ENCODE assay signal across 1 cellular context in the genomic region with DNA sequence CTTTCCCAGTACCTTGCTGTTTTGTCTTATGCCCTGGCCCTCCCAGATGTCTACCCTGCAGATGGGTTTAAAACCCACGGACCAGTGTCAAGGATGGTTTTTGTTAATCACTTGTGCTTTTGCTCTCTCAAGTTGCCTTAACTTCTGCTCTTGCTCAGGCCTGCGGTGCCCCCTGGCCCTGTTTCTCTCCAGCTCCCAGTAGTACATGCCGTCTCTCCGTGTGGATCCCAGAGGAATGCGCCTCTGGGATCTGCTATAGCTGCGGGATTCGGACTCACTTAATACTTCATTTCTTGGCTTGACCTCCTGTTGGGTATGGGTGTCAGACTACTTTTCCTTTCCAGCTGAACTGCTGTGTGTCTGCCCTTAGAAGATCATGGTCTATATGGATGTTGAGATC.
TF ChIP-seq lines count a peak whose summit lies in the region.

No MANE protein-coding gene starts in this region.

TF ChIP-seq in HCT116, 20 proteins besides CTCF, POLR2A, EP300 and RAD21 (continued from another document):
- TF ChIP-seq YY1 (IDR thresholded peaks at IDR 0.05; ENCODE audit: extremely low read depth, insufficient replicate concordance, low read depth, low read length), result no peak
- TF ChIP-seq, protein P1, sequence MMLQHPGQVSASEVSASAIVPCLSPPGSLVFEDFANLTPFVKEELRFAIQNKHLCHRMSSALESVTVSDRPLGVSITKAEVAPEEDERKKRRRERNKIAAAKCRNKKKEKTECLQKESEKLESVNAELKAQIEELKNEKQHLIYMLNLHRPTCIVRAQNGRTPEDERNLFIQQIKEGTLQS (IDR thresholded peaks at IDR 0.05), result no peak
- TF ChIP-seq MAX (IDR thresholded peaks at IDR 0.05), result no peak
- TF ChIP-seq EGR1 (IDR thresholded peaks at IDR 0.05; ENCODE audit: low read depth), result no peak
- TF ChIP-seq CEBPB (IDR thresholded peaks at IDR 0.05; ENCODE audit: low read depth), result no peak
- TF ChIP-seq CBX3 (IDR thresholded peaks at IDR 0.05; ENCODE audit: low read depth), result no peak
- no peak for TF ChIP-seq SP1 (IDR thresholded peaks at IDR 0.05; ENCODE audit: low read depth)
- no peak for TF ChIP-seq FOSL1 (IDR thresholded peaks at IDR 0.05; ENCODE audit: low read depth)
- no peak for TF ChIP-seq SIN3A (IDR thresholded peaks at IDR 0.05; ENCODE audit: low read depth)
- TF ChIP-seq EZH2phosphoT487 (IDR thresholded peaks at IDR 0.05; ENCODE audit: borderline replicate concordance), result no peak
- TF ChIP-seq TCF7L2 (IDR thresholded peaks at IDR 0.05; ENCODE audit: borderline replicate concordance, extremely low read depth, insufficient read depth, insufficient read length), result no peak
- TF ChIP-seq, protein P2, sequence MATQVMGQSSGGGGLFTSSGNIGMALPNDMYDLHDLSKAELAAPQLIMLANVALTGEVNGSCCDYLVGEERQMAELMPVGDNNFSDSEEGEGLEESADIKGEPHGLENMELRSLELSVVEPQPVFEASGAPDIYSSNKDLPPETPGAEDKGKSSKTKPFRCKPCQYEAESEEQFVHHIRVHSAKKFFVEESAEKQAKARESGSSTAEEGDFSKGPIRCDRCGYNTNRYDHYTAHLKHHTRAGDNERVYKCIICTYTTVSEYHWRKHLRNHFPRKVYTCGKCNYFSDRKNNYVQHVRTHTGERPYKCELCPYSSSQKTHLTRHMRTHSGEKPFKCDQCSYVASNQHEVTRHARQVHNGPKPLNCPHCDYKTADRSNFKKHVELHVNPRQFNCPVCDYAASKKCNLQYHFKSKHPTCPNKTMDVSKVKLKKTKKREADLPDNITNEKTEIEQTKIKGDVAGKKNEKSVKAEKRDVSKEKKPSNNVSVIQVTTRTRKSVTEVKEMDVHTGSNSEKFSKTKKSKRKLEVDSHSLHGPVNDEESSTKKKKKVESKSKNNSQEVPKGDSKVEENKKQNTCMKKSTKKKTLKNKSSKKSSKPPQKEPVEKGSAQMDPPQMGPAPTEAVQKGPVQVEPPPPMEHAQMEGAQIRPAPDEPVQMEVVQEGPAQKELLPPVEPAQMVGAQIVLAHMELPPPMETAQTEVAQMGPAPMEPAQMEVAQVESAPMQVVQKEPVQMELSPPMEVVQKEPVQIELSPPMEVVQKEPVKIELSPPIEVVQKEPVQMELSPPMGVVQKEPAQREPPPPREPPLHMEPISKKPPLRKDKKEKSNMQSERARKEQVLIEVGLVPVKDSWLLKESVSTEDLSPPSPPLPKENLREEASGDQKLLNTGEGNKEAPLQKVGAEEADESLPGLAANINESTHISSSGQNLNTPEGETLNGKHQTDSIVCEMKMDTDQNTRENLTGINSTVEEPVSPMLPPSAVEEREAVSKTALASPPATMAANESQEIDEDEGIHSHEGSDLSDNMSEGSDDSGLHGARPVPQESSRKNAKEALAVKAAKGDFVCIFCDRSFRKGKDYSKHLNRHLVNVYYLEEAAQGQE (IDR thresholded peaks at IDR 0.05; ENCODE audit: low read depth), result no peak
